ENCODE assay signal across 19 cellular contexts in the genomic region with DNA sequence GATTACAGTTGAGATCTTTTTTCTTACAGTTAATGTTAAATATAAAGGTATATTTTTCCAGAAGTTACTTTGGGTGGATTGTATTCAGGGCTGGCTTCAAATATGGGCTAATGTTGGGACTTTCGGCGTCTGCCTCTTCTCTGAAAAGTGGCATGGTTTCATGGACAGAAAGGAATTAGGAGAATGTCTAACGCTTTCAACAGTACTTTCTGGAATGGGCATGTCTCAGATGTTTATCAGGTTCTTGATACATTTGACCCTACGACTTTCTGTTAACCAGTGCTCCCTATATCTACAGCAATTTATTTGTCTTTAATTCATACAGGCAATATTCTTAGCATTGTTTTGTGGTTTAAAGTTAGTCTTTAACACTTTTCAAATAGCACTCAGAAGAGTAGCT. TPM values are rescaled to one million over a fixed set of nuclear protein-coding genes. Genes with fewer than 3 reads are reported as not detected.
DNase-seq lines count a peak whose midpoint lies in the region; ATAC-seq, FAIRE-seq and TF ChIP-seq lines count a peak whose summit lies in the region.
"Had no signal": no experiment of that assay in that cellular context is flagged by ENCODE, and none has a peak within 500 bp of the region (broad histone marks: within the 10 kb centered on the region; RNA-seq: fewer than 3 reads in every experiment).

No MANE protein-coding gene starts in this region.

- peaks cover 4% of the 10 kb centered on the region for H3K4me1 ChIP-seq in mesendoderm (ENCODE audit: control insufficient read depth, low read depth, low read length)
- peaks cover 54% of the 10 kb centered on the region for H3K4me1 ChIP-seq in smooth muscle cell (ENCODE audit: low read depth)
- H3K4me1 ChIP-seq: Peyer's patch had no signal

- H3K9ac ChIP-seq in mesendoderm (ENCODE audit: low read length), result no peak overlapping the region
- no peak overlapping the region for H3K9ac ChIP-seq in smooth muscle cell (ENCODE audit: low read depth)

- no peaks in the 10 kb centered on the region for H4K20me1 ChIP-seq in smooth muscle cell (ENCODE audit: low read depth)

- H4K8ac ChIP-seq in mesendoderm (ENCODE audit: low read depth, low read length), result no peak overlapping the region

- peaks cover 12% of the 10 kb centered on the region for H3F3A ChIP-seq in smooth muscle cell (ENCODE audit: low read depth)

- peak overlapping the region in 4 of 5 experiments; percentile 9 to 92 (median 44) for H3K27ac Mint-ChIP-seq in brain
- H3K27ac Mint-ChIP-seq: B cell; CD4-positive, CD25-positive, alpha-beta regulatory T cell had no signal

- H3K9me3 ChIP-seq in smooth muscle cell (replicated peaks; ENCODE audit: low read depth), result no peaks in the 10 kb centered on the region
- H3K9me3 ChIP-seq: MG63, Peyer's patch had no signal

- peaks cover 2% of the 10 kb centered on the region for H3K79me1 ChIP-seq in mesendoderm (ENCODE audit: low read length)

- no peaks in the 10 kb centered on the region for H3K27me3 ChIP-seq in mesendoderm (ENCODE audit: insufficient read depth, low read length, poor library complexity)
- H3K27me3 ChIP-seq in smooth muscle cell (ENCODE audit: low read depth), result no peaks in the 10 kb centered on the region
- H3K27me3 ChIP-seq in H7 (ENCODE audit: control insufficient read depth, insufficient read depth, low read length), result no peaks in the 10 kb centered on the region
- H3K27me3 ChIP-seq: MG63, Peyer's patch had no signal

- H3K4me3 ChIP-seq in mesendoderm (ENCODE audit: low read length) (no peak overlapping the region), smooth muscle cell (no peak overlapping the region), H7 (ENCODE audit: insufficient read depth, low read depth, low read length) (no peak overlapping the region)
- H3K4me3 ChIP-seq: MG63, Peyer's patch had no signal

- H4K5ac ChIP-seq in mesendoderm (ENCODE audit: low read length), result no peak overlapping the region

- H3K27me3 Mint-ChIP-seq in brain, result peaks cover 4% of the 10 kb centered on the region
- H3K27me3 Mint-ChIP-seq: CD4-positive, CD25-positive, alpha-beta regulatory T cell had no signal

- ATAC-seq in GM18870 (IDR thresholded peaks at IDR 0.05; ENCODE audit: unreplicated experiment), result no peak
- no peak for ATAC-seq in GM21367 (IDR thresholded peaks at IDR 0.05; ENCODE audit: unreplicated experiment)
- ATAC-seq: Right ventricle myocardium inferior had no signal

- no peak overlapping the region for H3K56ac ChIP-seq in mesendoderm (ENCODE audit: low read length)

- peak; percentile 21 for FAIRE-seq in GM18507 (lab: Jason Lieb, UNC)
- FAIRE-seq: H1 had no signal

- WGBS in mesendoderm (ENCODE audit: extremely low coverage, insufficient coverage, low lambda C conversion rate), result no CpG with 5 or more reads among the region's 4 CpGs
- 29% methylated on average over 4 of the region's 4 CpGs for WGBS in smooth muscle cell (ENCODE audit: low lambda C conversion rate)

- no peak overlapping the region for H3K23ac ChIP-seq in mesendoderm (ENCODE audit: low read length)

- H3K4me2 ChIP-seq in mesendoderm (ENCODE audit: low read length), result no peak overlapping the region
- H3K4me2 ChIP-seq in smooth muscle cell, result peak overlapping the region; percentile 69

- no peaks in the 10 kb centered on the region for H3K79me2 ChIP-seq in mesendoderm (ENCODE audit: control insufficient read depth, insufficient read depth, low read length)
- H3K79me2 ChIP-seq in smooth muscle cell (ENCODE audit: low read depth), result peaks cover 21% of the 10 kb centered on the region

- no peak overlapping the region for H3K4ac ChIP-seq in mesendoderm (ENCODE audit: low read depth, low read length)

- H3K9me3 Mint-ChIP-seq in brain, result peaks cover 0 to 6% (median 3%) of the 10 kb centered on the region in 5 experiments

- H3K4me1 Mint-ChIP-seq in brain, result peaks cover 74% of the 10 kb centered on the region
- H3K4me1 Mint-ChIP-seq: B cell; CD4-positive, CD25-positive, alpha-beta regulatory T cell had no signal

- peak overlapping the region; percentile 85 for H2BK15ac ChIP-seq in mesendoderm (replicated peaks; ENCODE audit: low read depth)

- H3K27ac ChIP-seq in mesendoderm (ENCODE audit: low read depth, low read length) (no peak overlapping the region), smooth muscle cell (ENCODE audit: low read depth) (peak overlapping the region; percentile 50)
- H3K27ac ChIP-seq: Peyer's patch had no signal

- no peak overlapping the region for H3K18ac ChIP-seq in mesendoderm (ENCODE audit: low read length)

- no peak for DNase-seq in GM18507 (ENCODE audit: extremely low spot score, insufficient read length, low read depth)
- DNase-seq in mesendoderm, result peak; percentile 54
- DNase-seq in smooth muscle cell (lab: John Stamatoyannopoulos, UW; ENCODE audit: unreplicated experiment), result no peak
- no peak for DNase-seq in stimulated activated naive CD4-positive, alpha-beta T cell (lab: John Stamatoyannopoulos, UW)
- DNase-seq in H7, result no peak
- DNase-seq: Calu3; CD4-positive, CD25-positive, alpha-beta regulatory T cell; DMS53; MG63; NCI-H1092; NCI-H146; NCI-H524; Peyer's patch had no signal

- no peak overlapping the region for H2AFZ ChIP-seq in smooth muscle cell (ENCODE audit: low read depth)

- H3K36me3 ChIP-seq in mesendoderm (ENCODE audit: control insufficient read depth, insufficient read depth, low read length), result no peaks in the 10 kb centered on the region
- H3K36me3 ChIP-seq in smooth muscle cell (ENCODE audit: low read depth), result no peaks in the 10 kb centered on the region
- no peaks in the 10 kb centered on the region for H3K36me3 ChIP-seq in H7 (replicated peaks; ENCODE audit: control insufficient read depth, insufficient read depth, low read length)
- H3K36me3 ChIP-seq: MG63, Peyer's patch had no signal

- H2BK120ac ChIP-seq in mesendoderm (ENCODE audit: low read depth, low read length), result no peak overlapping the region

- H2AK5ac ChIP-seq in mesendoderm (ENCODE audit: low read length), result no peak overlapping the region

- no peak overlapping the region for H3K4me3 Mint-ChIP-seq in brain
- H3K4me3 Mint-ChIP-seq: B cell; CD4-positive, CD25-positive, alpha-beta regulatory T cell had no signal

- no peak overlapping the region for H2BK5ac ChIP-seq in mesendoderm (ENCODE audit: low read length)

- TF ChIP-seq CTCF in brain (conservative IDR thresholded peaks at IDR 0.05) (no peak), smooth muscle cell (IDR thresholded peaks at IDR 0.05; ENCODE audit: borderline replicate concordance, insufficient read depth, poor library complexity, severe bottlenecking) (no peak)

- peaks cover 34% of the 10 kb centered on the region for H3K36me3 Mint-ChIP-seq in brain
- H3K36me3 Mint-ChIP-seq: CD4-positive, CD25-positive, alpha-beta regulatory T cell had no signal

RNA-seq across cellular contexts. Expression of a gene that starts 33.7 kb away (rescaled TPM):
- polyA plus RNA-seq in brain (ENCODE audit: insufficient read depth, low read depth, low replicate concordance) (2.5 TPM), smooth muscle cell (1.6 and 1.9 TPM in 2 replicates)
- 0.84 TPM for polyA plus RNA-seq in mesendoderm (2013, experiment 1 of 2)
- 0.83 TPM for polyA plus RNA-seq in mesendoderm (2013, experiment 2 of 2)
- 10.5 and 10.6 TPM in 2 replicates for total RNA-seq in smooth muscle cell
- total RNA-seq in H7 (2014; rRNA removed; shearing (Covaris generic)), result 0.69 and 1.7 TPM in 2 replicates
